In the genomic region with DNA sequence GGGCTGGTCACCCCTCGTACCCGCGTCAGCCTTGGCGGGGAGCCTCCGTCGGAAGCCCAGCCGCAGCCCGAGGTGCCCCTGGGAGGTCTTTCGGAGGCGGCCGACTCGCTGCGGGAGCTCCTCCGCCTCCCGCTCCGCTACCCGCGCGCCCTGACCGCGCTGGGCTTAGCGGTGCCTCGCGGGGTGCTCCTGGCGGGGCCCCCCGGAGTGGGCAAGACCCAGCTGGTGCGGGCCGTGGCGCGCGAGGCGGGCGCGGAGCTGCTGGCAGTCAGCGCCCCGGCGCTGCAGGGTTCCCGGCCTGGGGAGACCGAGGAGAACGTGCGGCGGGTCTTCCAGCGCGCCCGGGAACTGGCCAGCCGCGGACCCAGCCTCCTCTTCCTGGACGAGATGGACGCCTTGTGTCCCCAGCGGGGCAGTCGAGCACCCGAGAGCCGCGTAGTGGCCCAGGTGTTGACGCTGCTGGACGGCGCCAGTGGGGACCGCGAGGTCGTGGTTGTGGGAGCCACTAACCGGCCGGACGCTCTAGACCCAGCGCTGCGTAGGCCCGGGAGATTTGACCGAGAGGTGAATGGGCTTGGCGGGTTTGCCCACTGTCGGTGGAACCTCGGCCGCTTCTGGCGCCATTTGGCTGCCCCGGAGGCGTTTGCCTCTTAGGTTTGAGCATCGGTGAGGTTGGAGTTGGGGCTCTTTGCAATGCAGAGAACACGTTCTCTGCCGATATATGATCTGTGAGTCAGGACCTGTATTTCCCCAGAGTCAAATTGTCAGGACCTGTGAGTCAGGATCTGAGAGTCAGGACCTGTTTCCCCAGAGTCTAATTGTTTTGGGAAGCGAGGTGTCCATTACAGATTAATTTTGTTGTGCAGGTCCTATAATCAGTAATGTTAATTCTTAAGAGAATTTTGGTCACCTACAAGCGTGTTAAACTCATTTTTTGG, we compare ENCODE assay signal across 1 cellular context.
TF ChIP-seq lines count a peak whose summit lies in the region.

No MANE protein-coding gene starts in this region.

TF ChIP-seq in HepG2, 621 proteins besides CTCF, POLR2A, EP300 and RAD21 (continued from another document):
- no peak for TF ChIP-seq SOX13 (IDR thresholded peaks at IDR 0.05)
- no peak for TF ChIP-seq SOX13 (CRISPR knock-in tag; conservative IDR thresholded peaks at IDR 0.05 in 1 of 2, IDR thresholded peaks at IDR 0.05 in 1 of 2)
- no peak for TF ChIP-seq NFYC (CRISPR knock-in tag; IDR thresholded peaks at IDR 0.05)
- no peak for TF ChIP-seq SP5 (CRISPR knock-in tag; IDR thresholded peaks at IDR 0.05; ENCODE audit: borderline replicate concordance, low read depth)
- no peak for TF ChIP-seq ZNF782 (CRISPR knock-in tag; IDR thresholded peaks at IDR 0.05; ENCODE audit: borderline replicate concordance)
- TF ChIP-seq PPARG (CRISPR knock-in tag; conservative IDR thresholded peaks at IDR 0.05): no peak
- no peak for TF ChIP-seq CEBPB (IDR thresholded peaks at IDR 0.05; ENCODE audit: borderline replicate concordance, low read depth, low read length)
- no peak for TF ChIP-seq JUN (CRISPR knock-in tag; IDR thresholded peaks at IDR 0.05)
- no peak for TF ChIP-seq SATB2 (CRISPR knock-in tag; IDR thresholded peaks at IDR 0.05)
- 0 out of 2 replicates have a peak, but pooled peaks have one; percentile 10 for TF ChIP-seq HOXA3 (CRISPR knock-in tag; IDR thresholded peaks at IDR 0.05)
- TF ChIP-seq ZEB1 (IDR thresholded peaks at IDR 0.05; ENCODE audit: insufficient replicate concordance, low read depth): no peak
- no peak for TF ChIP-seq SRF (IDR thresholded peaks at IDR 0.05; ENCODE audit: low read depth, low read length)
- TF ChIP-seq HDAC6 (IDR thresholded peaks at IDR 0.05; ENCODE audit: low read depth, low read length): no peak
- TF ChIP-seq ZNF788 (CRISPR knock-in tag; IDR thresholded peaks at IDR 0.05; ENCODE audit: borderline replicate concordance): peak; percentile 65
- TF ChIP-seq, protein P1, sequence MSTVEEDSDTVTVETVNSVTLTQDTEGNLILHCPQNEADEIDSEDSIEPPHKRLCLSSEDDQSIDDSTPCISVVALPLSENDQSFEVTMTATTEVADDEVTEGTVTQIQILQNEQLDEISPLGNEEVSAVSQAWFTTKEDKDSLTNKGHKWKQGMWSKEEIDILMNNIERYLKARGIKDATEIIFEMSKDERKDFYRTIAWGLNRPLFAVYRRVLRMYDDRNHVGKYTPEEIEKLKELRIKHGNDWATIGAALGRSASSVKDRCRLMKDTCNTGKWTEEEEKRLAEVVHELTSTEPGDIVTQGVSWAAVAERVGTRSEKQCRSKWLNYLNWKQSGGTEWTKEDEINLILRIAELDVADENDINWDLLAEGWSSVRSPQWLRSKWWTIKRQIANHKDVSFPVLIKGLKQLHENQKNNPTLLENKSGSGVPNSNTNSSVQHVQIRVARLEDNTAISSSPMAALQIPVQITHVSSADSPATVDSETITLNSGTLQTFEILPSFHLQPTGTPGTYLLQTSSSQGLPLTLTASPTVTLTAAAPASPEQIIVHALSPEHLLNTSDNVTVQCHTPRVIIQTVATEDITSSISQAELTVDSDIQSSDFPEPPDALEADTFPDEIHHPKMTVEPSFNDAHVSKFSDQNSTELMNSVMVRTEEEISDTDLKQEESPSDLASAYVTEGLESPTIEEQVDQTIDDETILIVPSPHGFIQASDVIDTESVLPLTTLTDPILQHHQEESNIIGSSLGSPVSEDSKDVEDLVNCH (CRISPR knock-in tag; IDR thresholded peaks at IDR 0.05): 0 out of 2 replicates have a peak, but pooled peaks have one; percentile 0
- peak; percentile 73; the same call in 1 of the 2 replicates for TF ChIP-seq SIN3B (IDR thresholded peaks at IDR 0.05; ENCODE audit: low read length)
- TF ChIP-seq RXRB (CRISPR knock-in tag; IDR thresholded peaks at IDR 0.05; ENCODE audit: borderline replicate concordance): no peak
- TF ChIP-seq NFE2L2 (IDR thresholded peaks at IDR 0.05; ENCODE audit: low read length): no peak
- no peak for TF ChIP-seq ETV5 (CRISPR knock-in tag; IDR thresholded peaks at IDR 0.05; ENCODE audit: borderline replicate concordance)
- TF ChIP-seq SP2 (CRISPR knock-in tag; IDR thresholded peaks at IDR 0.05): no peak
- no peak for TF ChIP-seq MED13 (CRISPR knock-in tag; IDR thresholded peaks at IDR 0.05)
- no peak for TF ChIP-seq HIVEP1 (CRISPR knock-in tag; IDR thresholded peaks at IDR 0.05)
- no peak for TF ChIP-seq ZNF510 (CRISPR knock-in tag; IDR thresholded peaks at IDR 0.05; ENCODE audit: low read depth)
- TF ChIP-seq, protein P2, sequence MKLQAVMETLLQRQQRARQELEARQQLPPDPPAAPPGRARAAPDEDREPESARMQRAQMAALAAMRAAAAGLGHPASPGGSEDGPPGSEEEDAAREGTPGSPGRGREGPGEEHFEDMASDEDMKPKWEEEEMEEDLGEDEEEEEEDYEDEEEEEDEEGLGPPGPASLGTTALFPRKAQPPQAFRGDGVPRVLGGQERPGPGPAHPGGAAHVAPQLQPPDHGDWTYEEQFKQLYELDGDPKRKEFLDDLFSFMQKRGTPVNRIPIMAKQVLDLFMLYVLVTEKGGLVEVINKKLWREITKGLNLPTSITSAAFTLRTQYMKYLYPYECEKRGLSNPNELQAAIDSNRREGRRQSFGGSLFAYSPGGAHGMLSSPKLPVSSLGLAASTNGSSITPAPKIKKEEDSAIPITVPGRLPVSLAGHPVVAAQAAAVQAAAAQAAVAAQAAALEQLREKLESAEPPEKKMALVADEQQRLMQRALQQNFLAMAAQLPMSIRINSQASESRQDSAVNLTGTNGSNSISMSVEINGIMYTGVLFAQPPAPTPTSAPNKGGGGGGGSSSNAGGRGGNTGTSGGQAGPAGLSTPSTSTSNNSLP (IDR thresholded peaks at IDR 0.05; ENCODE audit: low read depth, low read length): no peak
- TF ChIP-seq LCORL (IDR thresholded peaks at IDR 0.05): no peak
- TF ChIP-seq LCORL (CRISPR knock-in tag; IDR thresholded peaks at IDR 0.05): 0 out of 2 replicates have a peak, but pooled peaks have one; percentile 0
- no peak for TF ChIP-seq CBFB (CRISPR knock-in tag; IDR thresholded peaks at IDR 0.05)
- no peak for TF ChIP-seq ZNF550 (CRISPR knock-in tag; IDR thresholded peaks at IDR 0.05; ENCODE audit: borderline replicate concordance)
- no peak for TF ChIP-seq ZNF792 (CRISPR knock-in tag; IDR thresholded peaks at IDR 0.05)
- no peak for TF ChIP-seq ARNT (IDR thresholded peaks at IDR 0.05)
- no peak for TF ChIP-seq ZNF672 (CRISPR knock-in tag; IDR thresholded peaks at IDR 0.05)
- no peak for TF ChIP-seq PITX1 (CRISPR knock-in tag; IDR thresholded peaks at IDR 0.05)
- TF ChIP-seq KAT8 (CRISPR knock-in tag; IDR thresholded peaks at IDR 0.05): no peak
- TF ChIP-seq BRCA1 (CRISPR knock-in tag; IDR thresholded peaks at IDR 0.05): no peak
- TF ChIP-seq ATRX (CRISPR knock-in tag; IDR thresholded peaks at IDR 0.05; ENCODE audit: borderline replicate concordance): no peak
- TF ChIP-seq, protein P3, sequence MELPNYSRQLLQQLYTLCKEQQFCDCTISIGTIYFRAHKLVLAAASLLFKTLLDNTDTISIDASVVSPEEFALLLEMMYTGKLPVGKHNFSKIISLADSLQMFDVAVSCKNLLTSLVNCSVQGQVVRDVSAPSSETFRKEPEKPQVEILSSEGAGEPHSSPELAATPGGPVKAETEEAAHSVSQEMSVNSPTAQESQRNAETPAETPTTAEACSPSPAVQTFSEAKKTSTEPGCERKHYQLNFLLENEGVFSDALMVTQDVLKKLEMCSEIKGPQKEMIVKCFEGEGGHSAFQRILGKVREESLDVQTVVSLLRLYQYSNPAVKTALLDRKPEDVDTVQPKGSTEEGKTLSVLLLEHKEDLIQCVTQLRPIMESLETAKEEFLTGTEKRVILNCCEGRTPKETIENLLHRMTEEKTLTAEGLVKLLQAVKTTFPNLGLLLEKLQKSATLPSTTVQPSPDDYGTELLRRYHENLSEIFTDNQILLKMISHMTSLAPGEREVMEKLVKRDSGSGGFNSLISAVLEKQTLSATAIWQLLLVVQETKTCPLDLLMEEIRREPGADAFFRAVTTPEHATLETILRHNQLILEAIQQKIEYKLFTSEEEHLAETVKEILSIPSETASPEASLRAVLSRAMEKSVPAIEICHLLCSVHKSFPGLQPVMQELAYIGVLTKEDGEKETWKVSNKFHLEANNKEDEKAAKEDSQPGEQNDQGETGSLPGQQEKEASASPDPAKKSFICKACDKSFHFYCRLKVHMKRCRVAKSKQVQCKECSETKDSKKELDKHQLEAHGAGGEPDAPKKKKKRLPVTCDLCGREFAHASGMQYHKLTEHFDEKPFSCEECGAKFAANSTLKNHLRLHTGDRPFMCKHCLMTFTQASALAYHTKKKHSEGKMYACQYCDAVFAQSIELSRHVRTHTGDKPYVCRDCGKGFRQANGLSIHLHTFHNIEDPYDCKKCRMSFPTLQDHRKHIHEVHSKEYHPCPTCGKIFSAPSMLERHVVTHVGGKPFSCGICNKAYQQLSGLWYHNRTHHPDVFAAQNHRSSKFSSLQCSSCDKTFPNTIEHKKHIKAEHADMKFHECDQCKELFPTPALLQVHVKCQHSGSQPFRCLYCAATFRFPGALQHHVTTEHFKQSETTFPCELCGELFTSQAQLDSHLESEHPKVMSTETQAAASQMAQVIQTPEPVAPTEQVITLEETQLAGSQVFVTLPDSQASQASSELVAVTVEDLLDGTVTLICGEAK (IDR thresholded peaks at IDR 0.05): no peak
- TF ChIP-seq, protein P3 (CRISPR knock-in tag; IDR thresholded peaks at IDR 0.05): no peak; the same call in 1 of the 2 replicates
- TF ChIP-seq FIP1L1 (IDR thresholded peaks at IDR 0.05; ENCODE audit: borderline replicate concordance, insufficient read depth, low read depth, low read length): no peak
- TF ChIP-seq FOXP1 (IDR thresholded peaks at IDR 0.05): no peak
- no peak for TF ChIP-seq FOXP1 (CRISPR knock-in tag; IDR thresholded peaks at IDR 0.05)
- TF ChIP-seq, protein P4, sequence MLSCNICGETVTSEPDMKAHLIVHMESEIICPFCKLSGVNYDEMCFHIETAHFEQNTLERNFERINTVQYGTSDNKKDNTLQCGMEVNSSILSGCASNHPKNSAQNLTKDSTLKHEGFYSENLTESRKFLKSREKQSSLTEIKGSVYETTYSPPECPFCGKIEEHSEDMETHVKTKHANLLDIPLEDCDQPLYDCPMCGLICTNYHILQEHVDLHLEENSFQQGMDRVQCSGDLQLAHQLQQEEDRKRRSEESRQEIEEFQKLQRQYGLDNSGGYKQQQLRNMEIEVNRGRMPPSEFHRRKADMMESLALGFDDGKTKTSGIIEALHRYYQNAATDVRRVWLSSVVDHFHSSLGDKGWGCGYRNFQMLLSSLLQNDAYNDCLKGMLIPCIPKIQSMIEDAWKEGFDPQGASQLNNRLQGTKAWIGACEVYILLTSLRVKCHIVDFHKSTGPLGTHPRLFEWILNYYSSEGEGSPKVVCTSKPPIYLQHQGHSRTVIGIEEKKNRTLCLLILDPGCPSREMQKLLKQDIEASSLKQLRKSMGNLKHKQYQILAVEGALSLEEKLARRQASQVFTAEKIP (CRISPR knock-in tag; IDR thresholded peaks at IDR 0.05; ENCODE audit: borderline replicate concordance): no peak
- no peak for TF ChIP-seq REPIN1 (CRISPR knock-in tag; IDR thresholded peaks at IDR 0.05; ENCODE audit: borderline replicate concordance, low read depth)
- no peak for TF ChIP-seq ZNF17 (CRISPR knock-in tag; IDR thresholded peaks at IDR 0.05)
- TF ChIP-seq, protein P5, sequence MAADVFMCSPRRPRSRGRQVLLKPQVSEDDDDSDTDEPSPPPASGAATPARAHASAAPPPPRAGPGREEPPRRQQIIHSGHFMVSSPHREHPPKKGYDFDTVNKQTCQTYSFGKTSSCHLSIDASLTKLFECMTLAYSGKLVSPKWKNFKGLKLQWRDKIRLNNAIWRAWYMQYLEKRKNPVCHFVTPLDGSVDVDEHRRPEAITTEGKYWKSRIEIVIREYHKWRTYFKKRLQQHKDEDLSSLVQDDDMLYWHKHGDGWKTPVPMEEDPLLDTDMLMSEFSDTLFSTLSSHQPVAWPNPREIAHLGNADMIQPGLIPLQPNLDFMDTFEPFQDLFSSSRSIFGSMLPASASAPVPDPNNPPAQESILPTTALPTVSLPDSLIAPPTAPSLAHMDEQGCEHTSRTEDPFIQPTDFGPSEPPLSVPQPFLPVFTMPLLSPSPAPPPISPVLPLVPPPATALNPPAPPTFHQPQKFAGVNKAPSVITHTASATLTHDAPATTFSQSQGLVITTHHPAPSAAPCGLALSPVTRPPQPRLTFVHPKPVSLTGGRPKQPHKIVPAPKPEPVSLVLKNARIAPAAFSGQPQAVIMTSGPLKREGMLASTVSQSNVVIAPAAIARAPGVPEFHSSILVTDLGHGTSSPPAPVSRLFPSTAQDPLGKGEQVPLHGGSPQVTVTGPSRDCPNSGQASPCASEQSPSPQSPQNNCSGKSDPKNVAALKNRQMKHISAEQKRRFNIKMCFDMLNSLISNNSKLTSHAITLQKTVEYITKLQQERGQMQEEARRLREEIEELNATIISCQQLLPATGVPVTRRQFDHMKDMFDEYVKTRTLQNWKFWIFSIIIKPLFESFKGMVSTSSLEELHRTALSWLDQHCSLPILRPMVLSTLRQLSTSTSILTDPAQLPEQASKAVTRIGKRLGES (CRISPR knock-in tag; IDR thresholded peaks at IDR 0.05; ENCODE audit: borderline replicate concordance): no peak
